14 cellular contexts compared by ENCODE assay signal in genomic region chr18:23356915-23357421, GRCh38.
A peak's percentile ranks its signal among the peaks of the same experiment; 100 is the strongest.
DNase-seq lines count a peak whose midpoint lies in the region; ATAC-seq, FAIRE-seq and TF ChIP-seq lines count a peak whose summit lies in the region.
"Had no signal": no experiment of that assay in that cellular context is flagged by ENCODE, and none has a peak within 500 bp of the region (broad histone marks: within the 10 kb centered on the region; RNA-seq: fewer than 3 reads in every experiment).

No MANE protein-coding gene starts in this region.

- no peak for TF ChIP-seq POLR2A in gastroesophageal sphincter (IDR thresholded peaks at IDR 0.05)

- peaks cover 0 to under 1% of the 10 kb centered on the region in 2 donors for H3K36me3 ChIP-seq in gastroesophageal sphincter
- no peaks in the 10 kb centered on the region for H3K36me3 ChIP-seq in pancreas

- no peak overlapping the region for H3K4me3 ChIP-seq in astrocyte of the cerebellum (ENCODE audit: low read depth, low read length)
- no peak overlapping the region for H3K4me3 ChIP-seq in gastroesophageal sphincter
- no peak overlapping the region for H3K4me3 ChIP-seq in pancreas

- peak overlapping the region in 3 of 4 donors; percentile 67 to 77 (median 71) for H3K27ac ChIP-seq in gastroesophageal sphincter
- peak overlapping the region in 2 of 4 donors; percentile 35 to 42 for H3K27ac ChIP-seq in pancreas

- TF ChIP-seq CTCF in AG09319 (IDR thresholded peaks at IDR 0.05; ENCODE audit: low read depth, low read length) (no peak), astrocyte of the cerebellum (IDR thresholded peaks at IDR 0.05; ENCODE audit: low read depth, low read length, missing control alignments) (no peak), gastroesophageal sphincter (IDR thresholded peaks at IDR 0.05) (no peak), pancreas (IDR thresholded peaks at IDR 0.05) (no peak)

- 0 to 10% methylated on average over 1 of the region's 1 CpG for WGBS in gastroesophageal sphincter (ENCODE audit: low coverage in 1 of 2), 2 donors
- WGBS in pancreas, 2 donors, result 26 to 32% methylated on average over 1 of the region's 1 CpG

- no peak for TF ChIP-seq EP300 in gastroesophageal sphincter (IDR thresholded peaks at IDR 0.05)

- no peaks in the 10 kb centered on the region for H3K27me3 ChIP-seq in gastroesophageal sphincter
- H3K27me3 ChIP-seq in pancreas, result no peaks in the 10 kb centered on the region

- DNase-seq in AG09319 (ENCODE audit: extremely low read depth, low read depth), result peak; percentile 23
- peak; percentile 83 for DNase-seq in astrocyte of the cerebellum (ENCODE audit: low read depth)
- no peak for DNase-seq in pancreas
- no peak for DNase-seq in SW480 (ENCODE audit: low spot score)
- no peak for DNase-seq in KBM-7
- no peak for DNase-seq in OCI-M2 (lab: John Stamatoyannopoulos, UW; ENCODE audit: unreplicated experiment)
- DNase-seq: activated CD4-positive, CD25-positive, alpha-beta regulatory T cell treated with anti-CD3 and anti-CD28 coated beads, Interleukin-2, amount 50 U/mL, for 72 hours; activated naive CD4-positive, alpha-beta T cell; DND-41; islet precursor cell; NCI-H446; posterior cingulate gyrus had no signal

- ATAC-seq in gastroesophageal sphincter (peak; percentile 63), pancreas (peak in 3 of 4 donors; percentile 31 to 42 (median 36)), GM19463 (IDR thresholded peaks at IDR 0.05; ENCODE audit: unreplicated experiment) (no peak)

- no peaks in the 10 kb centered on the region for H3K9me3 ChIP-seq in gastroesophageal sphincter
- H3K9me3 ChIP-seq in pancreas, result no peaks in the 10 kb centered on the region

- intact Hi-C loops in pancreas (cut with DNase I), result no loop called here

- FAIRE-seq in pancreas (lab: Jason Lieb, UNC), result no peak

- peaks cover 3 to 35% (median 17%) of the 10 kb centered on the region in 3 donors for H3K4me1 ChIP-seq in gastroesophageal sphincter
- H3K4me1 ChIP-seq in pancreas, result peaks cover 0 to 6% (median 0%) of the 10 kb centered on the region in 3 donors

- in situ Hi-C loops in astrocyte of the cerebellum (cut with HindIII; ENCODE audit: low sequenced_read_pairs) (no loop called here), KBM-7 (cut with MboI; ENCODE audit: low pct_unique_long_range_greater_than_20kb, low sequenced_read_pairs) (loop anchor here (25.0 kb wide), 1 partner anchor 220 kb away; the partner anchor contains the start of gene CABLES1)

Comparison
In these comparisons a context has a peak if more than half of its experiments do, and no peak if none do; other contexts are left out.
1. DNase-seq: peak in AG09319 (single experiment) and astrocyte of the cerebellum (single experiment); none in pancreas (0 of 6), SW480 (single experiment), KBM-7 (single experiment) and OCI-M2 (single experiment).